In genomic region chr14:36657409-36658090, GRCh38 we compare ENCODE assay signal across 9 cellular contexts. TPM values are rescaled to one million over a fixed set of nuclear protein-coding genes. Genes with fewer than 3 reads are reported as not detected.
DNase-seq lines count a peak whose midpoint lies in the region; ATAC-seq and TF ChIP-seq lines count a peak whose summit lies in the region.
"Had no signal": no experiment of that assay in that cellular context is flagged by ENCODE, and none has a peak within 500 bp of the region (broad histone marks: within the 10 kb centered on the region; RNA-seq: fewer than 3 reads in every experiment).

No MANE protein-coding gene starts in this region.

- peaks cover 90 to 100% (median 100%) of the 10 kb centered on the region in 9 donors for H3K27me3 ChIP-seq in heart left ventricle
- H3K27me3 ChIP-seq in body of pancreas = peaks cover 0 to 75% of the 10 kb centered on the region in 2 donors
- H3K27me3 ChIP-seq in muscle layer of duodenum (ENCODE audit: low read depth, low read length) = peaks cover 99% of the 10 kb centered on the region
- peaks cover 4 to 93% (median 62%) of the 10 kb centered on the region in 4 donors for H3K27me3 ChIP-seq in upper lobe of left lung

- 2 to 3% (median 2%) methylated on average over 31 to 53 of the region's 53 CpGs for WGBS in heart left ventricle, 4 donors
- WGBS in body of pancreas, 2 donors = 2 to 4% methylated on average over 23 to 53 of the region's 53 CpGs
- WGBS in upper lobe of left lung, 2 donors = 6 to 8% methylated on average over 51 to 52 of the region's 53 CpGs

- H3K36me3 ChIP-seq in heart left ventricle (no peaks in the 10 kb centered on the region), body of pancreas (replicated peaks in 1 of 2; ENCODE audit: insufficient read depth in 1 of 2, low read depth in 2 of 2) (no peaks in the 10 kb centered on the region), muscle layer of duodenum (ENCODE audit: control insufficient read depth in 1 of 2, insufficient read depth in 2 of 2, low read length in 2 of 2) (no peaks in the 10 kb centered on the region), upper lobe of left lung (no peaks in the 10 kb centered on the region)

- peak overlapping the region in 11 of 12 donors; percentile 14 to 39 (median 29) for H3K4me3 ChIP-seq in heart left ventricle
- no peak overlapping the region for H3K4me3 ChIP-seq in body of pancreas
- peak overlapping the region; percentile 12 to 58 for H3K4me3 ChIP-seq in muscle layer of duodenum (ENCODE audit: low read depth in 1 of 2, low read length in 2 of 2)
- peak overlapping the region in 3 of 4 donors; percentile 17 to 31 (median 23) for H3K4me3 ChIP-seq in upper lobe of left lung

- H3K27ac ChIP-seq in heart left ventricle = no peak overlapping the region
- H3K27ac ChIP-seq in body of pancreas = no peak overlapping the region
- H3K27ac ChIP-seq in muscle layer of duodenum (ENCODE audit: low read length) = no peak overlapping the region
- H3K27ac ChIP-seq in upper lobe of left lung = no peak overlapping the region

- TF ChIP-seq EP300 in upper lobe of left lung (IDR thresholded peaks at IDR 0.05) = no peak

- no peak for TF ChIP-seq POLR2A in heart left ventricle (IDR thresholded peaks at IDR 0.05)
- no peak for TF ChIP-seq POLR2A in body of pancreas (IDR thresholded peaks at IDR 0.05)
- no peak for TF ChIP-seq POLR2A in upper lobe of left lung (IDR thresholded peaks at IDR 0.05)

- H3K4me1 ChIP-seq in heart left ventricle = peaks cover 0 to 54% (median 28%) of the 10 kb centered on the region in 12 donors
- H3K4me1 ChIP-seq in body of pancreas = peaks cover 50% of the 10 kb centered on the region
- H3K4me1 ChIP-seq in muscle layer of duodenum (ENCODE audit: control insufficient read depth in 1 of 2, insufficient read depth in 2 of 2, low read length in 2 of 2) = peaks cover 0 to 56% of the 10 kb centered on the region in 2 donors
- peaks cover 31 to 55% (median 46%) of the 10 kb centered on the region in 4 donors for H3K4me1 ChIP-seq in upper lobe of left lung

- intact Hi-C loops in heart left ventricle (cut with DNase I) (loop anchor here in 2 of 10 donors (10.0 kb wide), 3 partner anchors 287 to 497 kb away; no protein-coding TSS in a partner anchor), Right ventricle myocardium inferior (cut with DNase I) (no loop called here), body of pancreas (cut with DNase I) (loop anchor here (10.0 kb wide), 1 partner anchor 497 kb away; no protein-coding TSS in a partner anchor)

- DNase-seq in heart left ventricle = no peak
- no peak for DNase-seq in Right ventricle myocardium inferior (ENCODE audit: missing footprints)
- peak in 3 of 4 donors; percentile 17 to 20 (median 20) for DNase-seq in body of pancreas
- peak in 1 of 2 donors; percentile 77 for DNase-seq in upper lobe of left lung
- DNase-seq in AG08396 (ENCODE audit: low spot score) = no peak
- DNase-seq in superior temporal gyrus (ENCODE audit: extremely low spot score) = no peak
- no peak for DNase-seq in stimulated activated CD4-positive, alpha-beta T cell treated with anti-CD3 and anti-CD28 coated beads, Interleukin-2, amount 100 ng/mL, for 24 hours

- no peak for ATAC-seq in heart left ventricle
- ATAC-seq in Right ventricle myocardium inferior = no peak
- ATAC-seq in body of pancreas = no peak
- ATAC-seq in upper lobe of left lung (ENCODE audit: low FRiP score in 2 of 2) = no peak

- H3K9me3 ChIP-seq in heart left ventricle (no peaks in the 10 kb centered on the region), body of pancreas (no peaks in the 10 kb centered on the region), muscle layer of duodenum (ENCODE audit: control insufficient read depth in 1 of 2, low read length in 2 of 2) (no peaks in the 10 kb centered on the region), upper lobe of left lung (no peaks in the 10 kb centered on the region)

- TF ChIP-seq CTCF in heart left ventricle (IDR thresholded peaks at IDR 0.05) (no peak), body of pancreas (IDR thresholded peaks at IDR 0.05) (peak in 1 of 7 experiments; percentile 11), upper lobe of left lung (IDR thresholded peaks at IDR 0.05) (no peak)

RNA-seq across cellular contexts. Expression of gene PAX9, which starts 4.1 kb away (rescaled TPM):
- total RNA-seq in heart left ventricle (not detected), Right ventricle myocardium inferior (not detected), body of pancreas (not detected), upper lobe of left lung (10 to 100 TPM in 2 of 6 donors, 1 to 10 TPM in 3, under 1 TPM in 1; 0.83 to 12.7 (median 4.7) TPM)
- not detected for polyA plus RNA-seq in heart left ventricle
- total RNA-seq: mononuclear cell had no signal

Comparison
In these comparisons a context has a peak if more than half of its experiments do, and no peak if none do; other contexts are left out.
1. DNase-seq: peak in body of pancreas (3 of 4); none in heart left ventricle (0 of 5), Right ventricle myocardium inferior (single experiment), AG08396 (single experiment), superior temporal gyrus (single experiment) and stimulated activated CD4-positive, alpha-beta T cell treated with anti-CD3 and anti-CD28 coated beads, Interleukin-2, amount 100 ng/mL, for 24 hours (0 of 2).
2. H3K4me3 ChIP-seq: peak in heart left ventricle (11 of 12), muscle layer of duodenum (2 of 2) and upper lobe of left lung (3 of 4); none in body of pancreas (0 of 2).